16 cellular contexts compared by ENCODE assay signal in genomic region chr18:68494802-68495560, GRCh38.
DNase-seq lines count a peak whose midpoint lies in the region; ATAC-seq, FAIRE-seq and TF ChIP-seq lines count a peak whose summit lies in the region.
"Had no signal": no experiment of that assay in that cellular context is flagged by ENCODE, and none has a peak within 500 bp of the region (broad histone marks: within the 10 kb centered on the region; RNA-seq: fewer than 3 reads in every experiment).

No MANE protein-coding gene starts in this region.

- H3K36me3 ChIP-seq in RWPE2 (ENCODE audit: low read depth) (no peaks in the 10 kb centered on the region), pancreas (no peaks in the 10 kb centered on the region)
- H3K36me3 ChIP-seq: esophagus squamous epithelium, tibial nerve had no signal

- H3K27ac ChIP-seq in RWPE2 (ENCODE audit: poor library complexity, severe bottlenecking) = no peak overlapping the region
- H3K27ac ChIP-seq in pancreas = no peak overlapping the region
- H3K27ac ChIP-seq: esophagus squamous epithelium had no signal

- no peaks in the 10 kb centered on the region for H3K27me3 ChIP-seq in RWPE2 (ENCODE audit: insufficient read depth, poor library complexity, severe bottlenecking)
- H3K27me3 ChIP-seq in pancreas = no peaks in the 10 kb centered on the region
- H3K27me3 ChIP-seq: esophagus squamous epithelium, tibial nerve had no signal

- no peaks in the 10 kb centered on the region for H3K4me1 ChIP-seq in RWPE2 (ENCODE audit: insufficient read depth, poor library complexity, severe bottlenecking)
- no peaks in the 10 kb centered on the region for H3K4me1 ChIP-seq in pancreas
- H3K4me1 ChIP-seq: esophagus squamous epithelium had no signal

- FAIRE-seq in pancreas (lab: Jason Lieb, UNC) = peak; percentile 68
- FAIRE-seq: H54 had no signal

- DNase-seq in DMS 273 treated with DMSO at 0.1 percent for 48 hours (lab: John Stamatoyannopoulos, UW) (peak; percentile 74), RWPE2 (ENCODE audit: low spot score) (no peak), fibroblast of villous mesenchyme (ENCODE audit: low read depth) (peak; percentile 98), pancreas (no peak), NCI-H510A (lab: John Stamatoyannopoulos, UW) (no peak), middle frontal gyrus (ENCODE audit: extremely low spot score, low spot score) (no peak)
- no peak for DNase-seq in activated naive CD4-positive, alpha-beta T cell (lab: John Stamatoyannopoulos, UW)
- DNase-seq: activated CD4-positive, alpha-beta T cell treated with anti-CD3 and anti-CD28 coated beads for 4 hours; activated naive CD8-positive, alpha-beta T cell treated with anti-CD3 and anti-CD28 coated beads, Interleukin-2, amount 50 U/mL, for 24 hours; Calu3; esophagus squamous epithelium; NCI-H1694; stimulated activated CD4-positive, alpha-beta T cell treated with anti-CD3 and anti-CD28 coated beads, Interleukin-4, amount 100 ng/mL, for 4 hours had no signal

- H3K4me3 ChIP-seq in RWPE2 (ENCODE audit: severe bottlenecking) (no peak overlapping the region), fibroblast of villous mesenchyme (ENCODE audit: low read depth, low read length) (no peak overlapping the region), pancreas (no peak overlapping the region)
- H3K4me3 ChIP-seq: esophagus squamous epithelium, tibial nerve had no signal

- H3K9me3 ChIP-seq in RWPE2 (ENCODE audit: severe bottlenecking) = no peaks in the 10 kb centered on the region
- no peaks in the 10 kb centered on the region for H3K9me3 ChIP-seq in pancreas
- H3K9me3 ChIP-seq: esophagus squamous epithelium, tibial nerve had no signal

- ATAC-seq in RWPE2 (ENCODE audit: low read depth) (peak; percentile 76), pancreas (peak in 3 of 4 donors; percentile 9 to 63 (median 39)), HG02970 (IDR thresholded peaks at IDR 0.05; ENCODE audit: low FRiP score, unreplicated experiment) (no peak)
- ATAC-seq: activated naive CD8-positive, alpha-beta T cell treated with anti-CD3 and anti-CD28 coated beads, Interleukin-2, amount 50 U/mL, for 24 hours had no signal

- intact Hi-C loops in pancreas (cut with DNase I) = no loop called here

- WGBS in pancreas, 2 donors = 48 to 67% methylated on average over 3 of the region's 3 CpGs

- TF ChIP-seq CTCF in RWPE2 (IDR thresholded peaks at IDR 0.05; ENCODE audit: poor library complexity, severe bottlenecking) (no peak), fibroblast of villous mesenchyme (IDR thresholded peaks at IDR 0.05; ENCODE audit: insufficient read depth, low read depth, low read length) (no peak), pancreas (IDR thresholded peaks at IDR 0.05) (no peak)

Comparison
In these comparisons a context has a peak if more than half of its experiments do, and no peak if none do; other contexts are left out.
1. DNase-seq: peak in DMS 273 treated with DMSO at 0.1 percent for 48 hours (single experiment) and fibroblast of villous mesenchyme (single experiment); none in RWPE2 (single experiment), pancreas (0 of 6), activated naive CD4-positive, alpha-beta T cell (0 of 4), NCI-H510A (single experiment) and middle frontal gyrus (single experiment).